18 cellular contexts compared by ENCODE assay signal in genomic region chr9:120032639-120033038, GRCh38.
DNase-seq lines count a peak whose midpoint lies in the region; ATAC-seq, FAIRE-seq and TF ChIP-seq lines count a peak whose summit lies in the region.
"Had no signal": no experiment of that assay in that cellular context is flagged by ENCODE, and none has a peak within 500 bp of the region (broad histone marks: within the 10 kb centered on the region; RNA-seq: fewer than 3 reads in every experiment).

No MANE protein-coding gene starts in this region.

- CTCF ChIA-PET in GM12878 (lab: Yijun Ruan, JAX): no interaction called here

- DNase-seq in left ventricle myocardium inferior (no peak), Right ventricle myocardium inferior (ENCODE audit: missing footprints) (no peak), GM12878 (ENCODE audit: low read depth, low spot score) (no peak), type B pancreatic cell (ENCODE audit: extremely low spot score, unreplicated experiment) (no peak), NCI-H2171 (lab: John Stamatoyannopoulos, UW) (no peak)
- no peak for DNase-seq in activated effector memory CD4-positive, alpha-beta T cell treated with anti-CD3 and anti-CD28 coated beads, Interleukin-2, amount 50 U/mL, for 16 hours
- DNase-seq: dorsolateral prefrontal cortex, GDM1, islet precursor cell, NCI-H146, NCI-H526 treated with DMSO at 0.1 percent for 48 hours, uterus had no signal

- POLR2A ChIA-PET in GM12878 (lab: Charles Lee): no interaction called here

- H3K4me3 ChIP-seq in left ventricle myocardium inferior (no peak overlapping the region), KMS-11 (IDR thresholded peaks at IDR 0.05; ENCODE audit: insufficient read depth, low read depth, low read length) (no peak overlapping the region), GM12878 (no peak overlapping the region)
- H3K4me3 ChIP-seq: BLaER1, dorsolateral prefrontal cortex, uterus had no signal

- no peaks in the 10 kb centered on the region for H3K79me2 ChIP-seq in KMS-11 (ENCODE audit: insufficient read depth, low read depth)
- H3K79me2 ChIP-seq in GM12878 (ENCODE audit: control insufficient read depth, insufficient read depth, low read length): no peaks in the 10 kb centered on the region

- no peak for ATAC-seq in Right ventricle myocardium inferior
- no peak for ATAC-seq in GM12878
- ATAC-seq in HG02870 (IDR thresholded peaks at IDR 0.05; ENCODE audit: unreplicated experiment): no peak
- ATAC-seq: activated T-helper 17 cell treated with anti-CD3 and anti-CD28 coated beads, Interleukin-2, amount 50 U/mL, for 72 hours had no signal

- H4K20me1 ChIP-seq in KMS-11 (ENCODE audit: insufficient read depth) (no peaks in the 10 kb centered on the region), GM12878 (ENCODE audit: control insufficient read depth, insufficient read depth) (no peaks in the 10 kb centered on the region)
- H4K20me1 ChIP-seq: BLaER1 had no signal

- H3K4me2 ChIP-seq in KMS-11 (no peak overlapping the region), GM12878 (ENCODE audit: control insufficient read depth, insufficient read depth) (no peak overlapping the region)
- H3K4me2 ChIP-seq: BLaER1 had no signal

- no peak for TF ChIP-seq POLR2A in GM12878 (IDR thresholded peaks at IDR 0.05; ENCODE audit: low read depth, low read length)

- H3K4me1 ChIP-seq in left ventricle myocardium inferior (no peaks in the 10 kb centered on the region), KMS-11 (ENCODE audit: low read depth, poor library complexity, severe bottlenecking) (no peaks in the 10 kb centered on the region), GM12878 (ENCODE audit: control insufficient read depth, insufficient read depth, low read length) (no peaks in the 10 kb centered on the region)
- H3K4me1 ChIP-seq: BLaER1, uterus had no signal

- H3K9me3 ChIP-seq in left ventricle myocardium inferior (replicated peaks) (no peaks in the 10 kb centered on the region), GM12878 (replicated peaks; ENCODE audit: control insufficient read depth, insufficient read depth, low read length) (no peaks in the 10 kb centered on the region)
- H3K9me3 ChIP-seq: BLaER1, uterus had no signal

- RAD21 ChIA-PET in GM12878 (lab: Charles Lee; ENCODE audit: unreplicated experiment): no interaction called here

- H3K36me3 Mint-ChIP-seq in type B pancreatic cell: no peaks in the 10 kb centered on the region

- H3K27me3 ChIP-seq in left ventricle myocardium inferior (ENCODE audit: low read depth): peaks cover 12% of the 10 kb centered on the region
- no peaks in the 10 kb centered on the region for H3K27me3 ChIP-seq in KMS-11 (ENCODE audit: insufficient read depth, low read depth)
- no peaks in the 10 kb centered on the region for H3K27me3 ChIP-seq in GM12878 (replicated peaks in 1 of 2; ENCODE audit: control insufficient read depth in 2 of 2, insufficient read depth in 2 of 2, low read length in 1 of 2)
- H3K27me3 ChIP-seq: BLaER1, uterus had no signal

- no peak for FAIRE-seq in GM12878 (lab: Jason Lieb, UNC)
- FAIRE-seq: frontal cortex, HTR-8/SVneo had no signal

- H3K9me3 Mint-ChIP-seq in type B pancreatic cell: no peaks in the 10 kb centered on the region

- H3K27ac ChIP-seq in left ventricle myocardium inferior (replicated peaks): no peak overlapping the region
- H3K27ac ChIP-seq in KMS-11: no peak overlapping the region
- H3K27ac ChIP-seq in GM12878 (ENCODE audit: control insufficient read depth, insufficient read depth): no peak overlapping the region
- H3K27ac ChIP-seq: BLaER1, dorsolateral prefrontal cortex, uterus had no signal

- no peak for TF ChIP-seq EP300 in GM12878 (IDR thresholded peaks at IDR 0.05; ENCODE audit: borderline replicate concordance in 1 of 2, control insufficient read depth in 1 of 2, low read depth in 2 of 2, low read length in 2 of 2)

- no peak overlapping the region for H3K9ac ChIP-seq in KMS-11
- no peak overlapping the region for H3K9ac ChIP-seq in GM12878 (ENCODE audit: control insufficient read depth, insufficient read depth, low read length)
- H3K9ac ChIP-seq: BLaER1 had no signal

- H3K36me3 ChIP-seq in left ventricle myocardium inferior: no peaks in the 10 kb centered on the region
- no peaks in the 10 kb centered on the region for H3K36me3 ChIP-seq in KMS-11 (ENCODE audit: insufficient read depth)
- H3K36me3 ChIP-seq in GM12878 (ENCODE audit: control insufficient read depth in 2 of 2, insufficient read depth in 2 of 2, low read length in 1 of 2): no peaks in the 10 kb centered on the region
- H3K36me3 ChIP-seq: BLaER1, uterus had no signal

- peak; percentile 17 for TF ChIP-seq CTCF in left ventricle myocardium inferior (IDR thresholded peaks at IDR 0.05; ENCODE audit: borderline replicate concordance)
- TF ChIP-seq CTCF in KMS-11 (conservative IDR thresholded peaks at IDR 0.05; ENCODE audit: low read depth, low read length): peak; percentile 39; the same call in 1 of the 2 replicates
- TF ChIP-seq CTCF in GM12878 (IDR thresholded peaks at IDR 0.05 in 2 of 3, conservative IDR thresholded peaks at IDR 0.05 in 1 of 3; ENCODE audit: control insufficient read depth in 2 of 3, extremely low read depth in 1 of 3, insufficient read depth in 1 of 3, low read depth in 3 of 3, low read length in 3 of 3): peak in 2 of 3 experiments; percentile 5 to 8; a peak in 1 of 6 replicates
- TF ChIP-seq CTCF in type B pancreatic cell (conservative IDR thresholded peaks at IDR 0.05): peak; percentile 61

- 84% methylated on average over 9 of the region's 9 CpGs for WGBS in GM12878 (ENCODE audit: insufficient coverage, insufficient replicate concordance, low lambda C conversion rate, missing lambda C conversion rate)

- no peaks in the 10 kb centered on the region for H3K4me1 Mint-ChIP-seq in type B pancreatic cell (ENCODE audit: unreplicated experiment)
- H3K4me1 Mint-ChIP-seq: activated T-helper 17 cell treated with anti-CD3 and anti-CD28 coated beads, Interleukin-2, amount 50 U/mL, for 72 hours had no signal

- SMC1A ChIA-PET in GM12878 (lab: Charles Lee; ENCODE audit: uncharacterized antibody, unreplicated experiment): no interaction called here

- TF ChIP-seq RAD21 in GM12878 (IDR thresholded peaks at IDR 0.05; ENCODE audit: insufficient read depth, low read depth, low read length): no peak

- peaks cover 28% of the 10 kb centered on the region for H3K27me3 Mint-ChIP-seq in type B pancreatic cell
- H3K27me3 Mint-ChIP-seq: activated T-helper 17 cell treated with anti-CD3 and anti-CD28 coated beads, Interleukin-2, amount 50 U/mL, for 72 hours had no signal

- BruUV-seq in GM12878 (replicated peaks; lab: Mats Ljungman, UMichigan): no TSS peak

- H2AFZ ChIP-seq in KMS-11 (ENCODE audit: low read depth) (no peak overlapping the region), GM12878 (ENCODE audit: control insufficient read depth, low read depth, low read length) (no peak overlapping the region)

- H3K4me3 Mint-ChIP-seq in type B pancreatic cell: no peak overlapping the region
- H3K4me3 Mint-ChIP-seq: activated T-helper 17 cell treated with anti-CD3 and anti-CD28 coated beads, Interleukin-2, amount 50 U/mL, for 72 hours had no signal

- H3K27ac Mint-ChIP-seq in type B pancreatic cell: no peak overlapping the region
- H3K27ac Mint-ChIP-seq: activated T-helper 17 cell treated with anti-CD3 and anti-CD28 coated beads, Interleukin-2, amount 50 U/mL, for 72 hours had no signal

- in situ Hi-C loops in GM12878 (cut with MboI): no loop called here

- intact Hi-C loops in left ventricle myocardium inferior (cut with micrococcal nuclease): no loop called here
- intact Hi-C loops in Right ventricle myocardium inferior (cut with DNase I): no loop called here
- intact Hi-C loops in GM12878 (cut with micrococcal nuclease; ENCODE audit: unreplicated experiment): no loop called here

TF ChIP-seq in GM12878, 131 proteins besides CTCF, POLR2A, EP300 and RAD21:
- TF ChIP-seq SMAD1 (IDR thresholded peaks at IDR 0.05; ENCODE audit: low read depth, partially characterized antibody) (no peak), CREM (IDR thresholded peaks at IDR 0.05; ENCODE audit: low read depth) (no peak), RFX5 (IDR thresholded peaks at IDR 0.05; ENCODE audit: low read depth, low read length) (no peak), CHD1 (IDR thresholded peaks at IDR 0.05; ENCODE audit: low read depth, low read length) (no peak), PML (IDR thresholded peaks at IDR 0.05; ENCODE audit: low read length) (no peak)

Comparison
In these comparisons a context has a peak if more than half of its experiments do, and no peak if none do; other contexts are left out.
1. CTCF ChIP-seq: peak in every context shown above with its lines; median percentile 61 in type B pancreatic cell; 39 in KMS-11; 17 in left ventricle myocardium inferior; 6 in GM12878.